In genomic region chr5:173970878-173971650, GRCh38 we compare ENCODE assay signal across 17 cellular contexts. TPM values are rescaled to one million over a fixed set of nuclear protein-coding genes. Genes with fewer than 3 reads are reported as not detected.
DNase-seq lines count a peak whose midpoint lies in the region; ATAC-seq and TF ChIP-seq lines count a peak whose summit lies in the region.
"Had no signal": no experiment of that assay in that cellular context is flagged by ENCODE, and none has a peak within 500 bp of the region (broad histone marks: within the 10 kb centered on the region; RNA-seq: fewer than 3 reads in every experiment).

No MANE protein-coding gene starts in this region.

- no peak overlapping the region for H3K4me2 ChIP-seq in mammary epithelial cell (ENCODE audit: insufficient read depth, low read depth, low read length)

- H3K36me3 Mint-ChIP-seq in MCF 10A (ENCODE audit: insufficient read depth, unreplicated experiment), result no peaks in the 10 kb centered on the region
- H3K36me3 Mint-ChIP-seq in stimulated activated naive B cell treated with anti-CD40 and anti-IgM and Interleukin-4, amounts not matched to agents 10 μg/mL and 1 μg/mL and 100 μg/mL, for 72 hours, result no peaks in the 10 kb centered on the region
- H3K36me3 Mint-ChIP-seq: CD8-positive, alpha-beta memory T cell had no signal

- H3K27me3 Mint-ChIP-seq in MCF 10A (ENCODE audit: insufficient read depth, unreplicated experiment), result peaks cover under 1% of the 10 kb centered on the region
- peaks cover 29 to 34% of the 10 kb centered on the region in 2 donors for H3K27me3 Mint-ChIP-seq in stimulated activated naive B cell treated with anti-CD40 and anti-IgM and Interleukin-4, amounts not matched to agents 10 μg/mL and 1 μg/mL and 100 μg/mL, for 72 hours

- H4K20me1 ChIP-seq in mammary epithelial cell (ENCODE audit: insufficient read depth, low read length), result no peaks in the 10 kb centered on the region

- H3K4me1 Mint-ChIP-seq in MCF 10A (ENCODE audit: insufficient read depth, unreplicated experiment), result peaks cover 23% of the 10 kb centered on the region
- H3K4me1 Mint-ChIP-seq in stimulated activated naive B cell treated with anti-CD40 and anti-IgM and Interleukin-4, amounts not matched to agents 10 μg/mL and 1 μg/mL and 100 μg/mL, for 72 hours, result peaks cover 3 to 13% of the 10 kb centered on the region in 2 donors

- 87% methylated on average over 18 of the region's 18 CpGs for WGBS in mammary epithelial cell (ENCODE audit: low coverage, missing lambda C conversion rate)

- in situ Hi-C loops in mammary epithelial cell (cut with MboI; ENCODE audit: low sequenced_read_pairs in 2 of 2), result loop anchor here in 1 of 2 donors (10.0 kb wide), 1 partner anchor 676 kb away; no protein-coding TSS in a partner anchor

- BruUV-seq in mammary epithelial cell (replicated peaks; lab: Mats Ljungman, UMichigan), result no TSS peak
- no TSS peak for BruUV-seq in MCF 10A (replicated peaks; lab: Mats Ljungman, UMichigan)

- DNase-seq in mammary epithelial cell (no peak), MCF 10A (ENCODE audit: unreplicated experiment) (no peak), NB4 (ENCODE audit: low read depth) (peak; percentile 27), dorsolateral prefrontal cortex (no peak), NCI-H2227 (lab: John Stamatoyannopoulos, UW; ENCODE audit: unreplicated experiment) (no peak), erythroblast (lab: John Stamatoyannopoulos, UW) (no peak), T-helper 9 cell (no peak)
- DNase-seq in stimulated activated naive B cell treated with anti-CD40 and anti-IgM and Interleukin-4, amounts not matched to agents 10 μg/mL and 1 μg/mL and 100 μg/mL, for 72 hours, result no peak
- DNase-seq: CD8-positive, alpha-beta memory T cell; left lung; naive B cell; NCI-H1105 treated with DMSO at 0.1 percent for 48 hours; psoas muscle; WERI-Rb-1 had no signal

- POLR2A ChIA-PET in MCF 10A (lab: Yijun Ruan, JAX), result interaction anchor here (1.0 kb wide), 1 partner anchor 264 kb away, joined by 3 read pairs; no protein-coding TSS in a partner anchor

- H3K9me3 Mint-ChIP-seq in MCF 10A (ENCODE audit: unreplicated experiment), result no peaks in the 10 kb centered on the region
- no peaks in the 10 kb centered on the region for H3K9me3 Mint-ChIP-seq in stimulated activated naive B cell treated with anti-CD40 and anti-IgM and Interleukin-4, amounts not matched to agents 10 μg/mL and 1 μg/mL and 100 μg/mL, for 72 hours
- H3K9me3 Mint-ChIP-seq: CD8-positive, alpha-beta memory T cell; naive B cell had no signal

- H3K4me3 Mint-ChIP-seq in MCF 10A (ENCODE audit: unreplicated experiment), result no peak overlapping the region
- H3K4me3 Mint-ChIP-seq in stimulated activated naive B cell treated with anti-CD40 and anti-IgM and Interleukin-4, amounts not matched to agents 10 μg/mL and 1 μg/mL and 100 μg/mL, for 72 hours, result no peak overlapping the region
- H3K4me3 Mint-ChIP-seq: CD8-positive, alpha-beta memory T cell had no signal

- H3K27ac ChIP-seq in mammary epithelial cell (ENCODE audit: insufficient read depth, low read depth, low read length) (no peak overlapping the region), dorsolateral prefrontal cortex (peak overlapping the region in 30 of 59 donors; percentile 0 to 86 (median 42))
- H3K27ac ChIP-seq: left lung, psoas muscle, suprapubic skin, WERI-Rb-1 had no signal

- H3K36me3 ChIP-seq in mammary epithelial cell (ENCODE audit: insufficient read depth, low read length), result no peaks in the 10 kb centered on the region
- H3K36me3 ChIP-seq: left lung, suprapubic skin, WERI-Rb-1 had no signal

- dilution Hi-C loops in mammary epithelial cell (cut with HindIII; ENCODE audit: low sequenced_read_pairs), result no loop called here

- H3K4me3 ChIP-seq in mammary epithelial cell (replicated peaks in 1 of 3; ENCODE audit: insufficient read depth in 1 of 3, low read depth in 2 of 3, low read length in 3 of 3) (no peak overlapping the region), NB4 (ENCODE audit: low read depth, low read length) (no peak overlapping the region), dorsolateral prefrontal cortex (no peak overlapping the region)
- H3K4me3 ChIP-seq: left lung, psoas muscle, suprapubic skin had no signal

- TF ChIP-seq CTCF in mammary epithelial cell (conservative IDR thresholded peaks at IDR 0.05 in 1 of 2, IDR thresholded peaks at IDR 0.05 in 1 of 2; ENCODE audit: extremely low read depth in 1 of 2, insufficient read depth in 1 of 2, low read depth in 1 of 2, low read length in 2 of 2) (peak; percentile 3 to 4), MCF 10A (IDR thresholded peaks at IDR 0.05; ENCODE audit: unreplicated experiment) (no peak), NB4 (IDR thresholded peaks at IDR 0.05; ENCODE audit: low read depth, low read length) (peak; percentile 19), dorsolateral prefrontal cortex (IDR thresholded peaks at IDR 0.05 in 54 of 56, conservative IDR thresholded peaks at IDR 0.05 in 2 of 56; ENCODE audit: low read depth in 1 of 56, partially characterized antibody in 56 of 56) (no peak)

- TF ChIP-seq POLR2A in NB4 (IDR thresholded peaks at IDR 0.05; ENCODE audit: extremely low read depth, insufficient read length) (no peak), erythroblast (IDR thresholded peaks at IDR 0.05; ENCODE audit: low read length) (no peak)

- intact Hi-C loops in mammary epithelial cell (cut with micrococcal nuclease) (loop anchor here (5.0 kb wide), 1 partner anchor 159 kb away; no protein-coding TSS in a partner anchor), MCF 10A (cut with micrococcal nuclease) (loop anchor here (10.0 kb wide), 1 partner anchor 1266 kb away; no protein-coding TSS in a partner anchor), dorsolateral prefrontal cortex (cut with DNase I) (loop anchor here (5.0 to 10.0 kb wide), 5 partner anchors 54 to 676 kb away; partner anchors contain the start of gene CPEB4 (in 1 of the 2))

- no peak for ATAC-seq in stimulated activated naive B cell treated with anti-CD40 and anti-IgM and Interleukin-4, amounts not matched to agents 10 μg/mL and 1 μg/mL and 100 μg/mL, for 72 hours (replicated peaks)
- ATAC-seq: left lung, psoas muscle, SK-N-SH treated with all-trans-retinoic acid at 6 μM for 48 hours had no signal

- no peaks in the 10 kb centered on the region for H3K9me3 ChIP-seq in mammary epithelial cell (replicated peaks; ENCODE audit: insufficient read depth, low read length)
- H3K9me3 ChIP-seq: left lung, psoas muscle, suprapubic skin had no signal

- H3K27me3 ChIP-seq in mammary epithelial cell (ENCODE audit: insufficient read depth, low read length) (no peaks in the 10 kb centered on the region), dorsolateral prefrontal cortex (no peaks in the 10 kb centered on the region)
- H3K27me3 ChIP-seq: left lung, suprapubic skin had no signal

- CTCF ChIA-PET in mammary epithelial cell (lab: Charles Lee; ENCODE audit: low non-redundant PET), result no interaction called here
- CTCF ChIA-PET in MCF 10A (lab: Yijun Ruan, JAX), result interaction anchor here (0.5 to 11.0 kb wide), 12 partner anchors 11 to 989 kb away, joined by 3 to 334 read pairs (median 4); partner anchors contain the start of gene BOD1

- no peak overlapping the region for H3K9ac ChIP-seq in mammary epithelial cell (ENCODE audit: insufficient read depth, low read length)

- H3K79me2 ChIP-seq in mammary epithelial cell (ENCODE audit: insufficient read depth, low read length), result no peaks in the 10 kb centered on the region

- H3K27ac Mint-ChIP-seq in MCF 10A (ENCODE audit: low read depth, unreplicated experiment), result no peak overlapping the region
- peak overlapping the region; percentile 38 for H3K27ac Mint-ChIP-seq in stimulated activated naive B cell treated with anti-CD40 and anti-IgM and Interleukin-4, amounts not matched to agents 10 μg/mL and 1 μg/mL and 100 μg/mL, for 72 hours

- H2AFZ ChIP-seq in mammary epithelial cell (ENCODE audit: low read depth, low read length), result no peak overlapping the region

- peaks cover 7% of the 10 kb centered on the region for H3K4me1 ChIP-seq in mammary epithelial cell (ENCODE audit: insufficient read depth, low read length)

RNA-seq across cellular contexts. Expression of gene C5orf47, which starts 17.9 kb away (rescaled TPM):
- not detected for total RNA-seq in mammary epithelial cell
- polyA plus RNA-seq in mammary epithelial cell, result not detected
- polyA minus RNA-seq in mammary epithelial cell, result not detected
- not detected in 2 replicates for total RNA-seq in MCF 10A (2022)
- 1 to 10 TPM in 1 of 120 experiments, under 1 TPM in 87, not detected in 32; 0.13 to 1.0 (median 0.43) TPM for total RNA-seq in dorsolateral prefrontal cortex
- total RNA-seq: CD8-positive, alpha-beta memory T cell; G401; suprapubic skin had no signal
- polyA plus RNA-seq: CD8-positive, alpha-beta memory T cell had no signal

Comparison
In these comparisons a context has a peak if more than half of its experiments do, and no peak if none do; other contexts are left out.
1. CTCF ChIP-seq: peak in mammary epithelial cell (2 of 2) and NB4 (single experiment); none in MCF 10A (single experiment) and dorsolateral prefrontal cortex (0 of 56).